ENCODE assay signal across 16 cellular contexts in the genomic region with DNA sequence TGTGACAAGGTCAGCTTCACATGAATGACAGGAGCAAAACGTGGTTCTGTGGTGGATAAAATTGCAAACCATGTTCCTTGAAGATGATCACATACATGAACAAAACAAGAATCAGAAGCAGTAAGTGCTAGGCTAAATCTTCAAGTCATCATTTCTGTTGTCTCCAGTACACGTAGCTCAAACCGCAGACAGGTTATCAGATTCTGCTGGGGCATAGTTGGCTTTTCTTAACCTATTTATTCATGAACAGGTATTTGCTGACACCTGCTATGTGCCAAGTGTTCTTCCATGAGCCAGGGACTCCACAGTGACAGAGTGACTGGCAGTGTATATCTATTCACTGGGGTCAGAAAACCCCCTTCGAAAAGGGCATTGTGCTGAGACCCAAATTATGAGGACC. TPM values are rescaled to one million over a fixed set of nuclear protein-coding genes. Genes with fewer than 3 reads are reported as not detected.
A peak's percentile ranks its signal among the peaks of the same experiment; 100 is the strongest.
DNase-seq lines count a peak whose midpoint lies in the region; ATAC-seq, FAIRE-seq and TF ChIP-seq lines count a peak whose summit lies in the region.
"Had no signal": no experiment of that assay in that cellular context is flagged by ENCODE, and none has a peak within 500 bp of the region (broad histone marks: within the 10 kb centered on the region; RNA-seq: fewer than 3 reads in every experiment).

No MANE protein-coding gene starts in this region.

- peaks cover 16 to 32% (median 27%) of the 10 kb centered on the region in 10 experiments for H3K4me1 ChIP-seq in BLaER1 treated with 17β-estradiol and CSF1 and Interleukin-3, amounts not matched to agents 10 nM and 100 nM
- H3K4me1 ChIP-seq in OCI-LY7 (ENCODE audit: insufficient read depth, low read length, poor library complexity, severe bottlenecking): peaks cover 26% of the 10 kb centered on the region
- H3K4me1 ChIP-seq: A549 had no signal

- no peak overlapping the region for H3K9ac ChIP-seq in BLaER1 treated with 17β-estradiol and CSF1 and Interleukin-3, amounts not matched to agents 10 nM and 100 nM

- TF ChIP-seq CTCF in OCI-LY7 (conservative IDR thresholded peaks at IDR 0.05; ENCODE audit: low read length): no peak

- peak; percentile 80 for FAIRE-seq in GM12891 (lab: Jason Lieb, UNC)
- FAIRE-seq: A549, HTR-8/SVneo had no signal

- H3K9me3 ChIP-seq in BLaER1 treated with 17β-estradiol and CSF1 and Interleukin-3, amounts not matched to agents 10 nM and 100 nM (replicated peaks in 1 of 11): peaks cover 0 to 7% (median 5%) of the 10 kb centered on the region in 11 experiments; a peak in 9 of 22 replicates
- H3K9me3 ChIP-seq in OCI-LY7 (ENCODE audit: low read length): no peaks in the 10 kb centered on the region
- H3K9me3 ChIP-seq: A549, MG63 had no signal

- H2AFZ ChIP-seq in OCI-LY7 (ENCODE audit: low read length): no peak overlapping the region
- H2AFZ ChIP-seq: PC-9 had no signal

- no peak overlapping the region for H3K4me3 ChIP-seq in BLaER1 treated with 17β-estradiol and CSF1 and Interleukin-3, amounts not matched to agents 10 nM and 100 nM
- H3K4me3 ChIP-seq in OCI-LY7 (ENCODE audit: low read depth, low read length, poor library complexity, severe bottlenecking): no peak overlapping the region
- H3K4me3 ChIP-seq: A549, MG63, PC-9, SK-N-MC had no signal

- intact Hi-C loops in OCI-LY7 (cut with micrococcal nuclease; ENCODE audit: unreplicated experiment): no loop called here

- H3K9me2 ChIP-seq in OCI-LY7 (ENCODE audit: insufficient read depth, low read length): no peaks in the 10 kb centered on the region

- no TSS peak for BruUV-seq in OCI-LY7 (replicated peaks; lab: Mats Ljungman, UMichigan)

- CTCF ChIA-PET in OCI-LY7 (lab: Charles Lee; ENCODE audit: unreplicated experiment): no interaction called here

- no peaks in the 10 kb centered on the region for H3K27me3 ChIP-seq in BLaER1 treated with 17β-estradiol and CSF1 and Interleukin-3, amounts not matched to agents 10 nM and 100 nM
- H3K27me3 ChIP-seq: MG63 had no signal

- TF ChIP-seq POLR2A in GM12891 (IDR thresholded peaks at IDR 0.05; ENCODE audit: low read depth, low read length): no peak

- no peak overlapping the region for H3K27ac ChIP-seq in BLaER1 treated with 17β-estradiol and CSF1 and Interleukin-3, amounts not matched to agents 10 nM and 100 nM
- no peak overlapping the region for H3K27ac ChIP-seq in OCI-LY7 (ENCODE audit: low read depth, low read length, poor library complexity, severe bottlenecking)
- H3K27ac ChIP-seq: A549, PC-9, SK-N-MC had no signal

- peaks cover 0 to 46% (median 17%) of the 10 kb centered on the region in 11 experiments; a peak in 14 of 22 replicates for H4K20me1 ChIP-seq in BLaER1 treated with 17β-estradiol and CSF1 and Interleukin-3, amounts not matched to agents 10 nM and 100 nM
- no peaks in the 10 kb centered on the region for H4K20me1 ChIP-seq in OCI-LY7 (ENCODE audit: insufficient read depth, low read length)

- ATAC-seq in GM18517 (IDR thresholded peaks at IDR 0.05; ENCODE audit: unreplicated experiment) (no peak), HG02610 (IDR thresholded peaks at IDR 0.05; ENCODE audit: unreplicated experiment) (no peak)
- ATAC-seq: A549 had no signal

- POLR2A ChIA-PET in OCI-LY7 (lab: Charles Lee): interaction anchor here (0.7 to 2.4 kb wide), 7 partner anchors 10 to 349 kb away, joined by 3 to 19 read pairs (median 4); a partner anchor contains a TSS

- no peaks in the 10 kb centered on the region for H3K79me2 ChIP-seq in OCI-LY7 (ENCODE audit: insufficient read depth, low read depth, low read length)

- H3K4me2 ChIP-seq in BLaER1 treated with 17β-estradiol and CSF1 and Interleukin-3, amounts not matched to agents 10 nM and 100 nM: peak overlapping the region in 10 of 11 experiments; percentile 29 to 85 (median 60); a peak in 14 of 22 replicates
- H3K4me2 ChIP-seq in OCI-LY7 (ENCODE audit: low read length): peak overlapping the region; percentile 57; the same call in 1 of the 2 replicates
- H3K4me2 ChIP-seq: A549 had no signal

- DNase-seq in GM12891 (ENCODE audit: insufficient read length, low spot score): no peak
- no peak for DNase-seq in OCI-LY7 (ENCODE audit: low spot score)
- peak; percentile 8 for DNase-seq in central memory CD4-positive, alpha-beta T cell
- DNase-seq in stimulated activated CD4-positive, alpha-beta T cell treated with anti-CD3 and anti-CD28 coated beads, Interleukin-2, amount 100 ng/mL, for 48 hours: no peak
- DNase-seq in activated gamma-delta T cell treated with Interleukin-2 at 50 U/mL for 16 hours: no peak
- DNase-seq: H9, MG63, NCI-H187 treated with DMSO at 0.1 percent for 48 hours, NCI-H446, PC-9 had no signal

- H3K36me3 ChIP-seq in BLaER1 treated with 17β-estradiol and CSF1 and Interleukin-3, amounts not matched to agents 10 nM and 100 nM: peaks cover 0 to 32% (median 0%) of the 10 kb centered on the region in 11 experiments; a peak in 8 of 22 replicates
- peaks cover 13% of the 10 kb centered on the region for H3K36me3 ChIP-seq in OCI-LY7 (ENCODE audit: insufficient read depth, low read length)

TF ChIP-seq in GM12891, 5 proteins besides CTCF, POLR2A, EP300 and RAD21:
- TF ChIP-seq POU2F2 (IDR thresholded peaks at IDR 0.05; ENCODE audit: low read depth, low read length) (no peak), PAX5 (IDR thresholded peaks at IDR 0.05; ENCODE audit: insufficient read depth, low read length, severe bottlenecking) (no peak), POLR2AphosphoS5 (IDR thresholded peaks at IDR 0.05; ENCODE audit: low read depth, low read length) (no peak), SPI1 (IDR thresholded peaks at IDR 0.05; ENCODE audit: low read depth, low read length) (no peak), TAF1 (IDR thresholded peaks at IDR 0.05; ENCODE audit: low read depth, low read length) (no peak)

RNA-seq across cellular contexts. Expression of a gene that starts 20.8 kb away (rescaled TPM):
- polyA plus RNA-seq in GM12891 (2012; ENCODE audit: low read depth, missing spikeins): 6.6 TPM
- 20.6 and 29.9 TPM in 2 replicates for total RNA-seq in OCI-LY7 (2014; rRNA removed; shearing (Covaris generic))
- total RNA-seq in OCI-LY7 (2022): 24.4 and 27.7 TPM in 2 replicates

RNA-seq across cellular contexts. Expression of a gene that starts 20.9 kb away (rescaled TPM):
- polyA plus RNA-seq in GM12891 (2012; ENCODE audit: low read depth, missing spikeins): 18.8 TPM
- total RNA-seq in OCI-LY7 (2014; rRNA removed; shearing (Covaris generic)): 16.5 and 22.3 TPM in 2 replicates
- 30.7 and 33.2 TPM in 2 replicates for total RNA-seq in OCI-LY7 (2022)
